Comparison of ENCODE assay signal across 8 cellular contexts in genomic region chr1:206808615-206809014, GRCh38. TPM values are rescaled to one million over a fixed set of nuclear protein-coding genes. Genes with fewer than 3 reads are reported as not detected.
A peak's percentile ranks its signal among the peaks of the same experiment; 100 is the strongest.
DNase-seq lines count a peak whose midpoint lies in the region; ATAC-seq and TF ChIP-seq lines count a peak whose summit lies in the region.

No MANE protein-coding gene starts in this region.

- no peak for TF ChIP-seq POLR2A in suprapubic skin (IDR thresholded peaks at IDR 0.05)

- H3K27ac Mint-ChIP-seq in chondrocyte (ENCODE audit: unreplicated experiment) = no peak overlapping the region
- H3K27ac Mint-ChIP-seq in natural killer cell treated with Interleukin-12 subunit alpha and Interleukin-12 subunit beta and Interleukin-15 and Interleukin-18, amount 100 ng/mL, for 72 hours = peak overlapping the region; percentile 2 to 3

- DNase-seq in NCI-H1436 (lab: John Stamatoyannopoulos, UW) = peak; percentile 7
- DNase-seq in NCI-H1436 treated with DMSO at 0.1 percent for 48 hours (lab: John Stamatoyannopoulos, UW) = no peak
- DNase-seq in SJCRH30 = peak; percentile 52 to 80
- DNase-seq in chondrocyte (ENCODE audit: low spot score) = no peak
- DNase-seq in natural killer cell treated with Interleukin-12 subunit alpha and Interleukin-12 subunit beta and Interleukin-15 and Interleukin-18, amount 100 ng/mL, for 72 hours (ENCODE audit: low spot score) = no peak
- DNase-seq in suprapubic skin (ENCODE audit: low spot score in 2 of 2) = no peak

- TF ChIP-seq EP300 in suprapubic skin (IDR thresholded peaks at IDR 0.05) = no peak

- H3K9me3 ChIP-seq in SJCRH30 (replicated peaks) (no peaks in the 10 kb centered on the region; the same call in 1 of the 2 replicates), suprapubic skin (peaks cover 4% of the 10 kb centered on the region)

- ATAC-seq in HG02588 (IDR thresholded peaks at IDR 0.05; ENCODE audit: unreplicated experiment) = peak; percentile 50
- peak; percentile 82 to 83 for ATAC-seq in natural killer cell treated with Interleukin-12 subunit alpha and Interleukin-12 subunit beta and Interleukin-15 and Interleukin-18, amount 100 ng/mL, for 72 hours
- ATAC-seq in GM19324 (IDR thresholded peaks at IDR 0.05; ENCODE audit: low FRiP score, unreplicated experiment) = no peak

- TF ChIP-seq CTCF in chondrocyte (IDR thresholded peaks at IDR 0.05) (peak; percentile 56), suprapubic skin (IDR thresholded peaks at IDR 0.05) (no peak)

- H3K27me3 Mint-ChIP-seq in chondrocyte (ENCODE audit: low read depth) = peaks cover 21% of the 10 kb centered on the region
- H3K27me3 Mint-ChIP-seq in natural killer cell treated with Interleukin-12 subunit alpha and Interleukin-12 subunit beta and Interleukin-15 and Interleukin-18, amount 100 ng/mL, for 72 hours = peaks cover 0 to 21% of the 10 kb centered on the region in 2 donors

- H3K27ac ChIP-seq in SJCRH30 (no peak overlapping the region), suprapubic skin (no peak overlapping the region)

- no peaks in the 10 kb centered on the region for H3K36me3 Mint-ChIP-seq in chondrocyte (ENCODE audit: low read depth)
- H3K36me3 Mint-ChIP-seq in natural killer cell treated with Interleukin-12 subunit alpha and Interleukin-12 subunit beta and Interleukin-15 and Interleukin-18, amount 100 ng/mL, for 72 hours = peaks cover 7% of the 10 kb centered on the region

- no peaks in the 10 kb centered on the region for H3K4me1 Mint-ChIP-seq in chondrocyte (ENCODE audit: low read depth)
- peaks cover 14 to 17% of the 10 kb centered on the region in 2 donors for H3K4me1 Mint-ChIP-seq in natural killer cell treated with Interleukin-12 subunit alpha and Interleukin-12 subunit beta and Interleukin-15 and Interleukin-18, amount 100 ng/mL, for 72 hours (ENCODE audit: low read depth in 2 of 2)

- no peak overlapping the region for H3K4me3 ChIP-seq in SJCRH30
- H3K4me3 ChIP-seq in suprapubic skin = no peak overlapping the region

- peaks cover 13% of the 10 kb centered on the region for H3K9me3 Mint-ChIP-seq in chondrocyte (ENCODE audit: low read depth)
- peaks cover 3% of the 10 kb centered on the region for H3K9me3 Mint-ChIP-seq in natural killer cell treated with Interleukin-12 subunit alpha and Interleukin-12 subunit beta and Interleukin-15 and Interleukin-18, amount 100 ng/mL, for 72 hours

- H3K4me1 ChIP-seq in SJCRH30 (no peaks in the 10 kb centered on the region), suprapubic skin (no peaks in the 10 kb centered on the region)

- H3K4me3 Mint-ChIP-seq in chondrocyte (ENCODE audit: unreplicated experiment) = no peak overlapping the region
- no peak overlapping the region for H3K4me3 Mint-ChIP-seq in natural killer cell treated with Interleukin-12 subunit alpha and Interleukin-12 subunit beta and Interleukin-15 and Interleukin-18, amount 100 ng/mL, for 72 hours

- H3K27me3 ChIP-seq in SJCRH30 (no peaks in the 10 kb centered on the region), suprapubic skin (peaks cover 5% of the 10 kb centered on the region)

- WGBS in suprapubic skin = 66% methylated on average over 2 of the region's 2 CpGs

- H3K36me3 ChIP-seq in SJCRH30 (no peaks in the 10 kb centered on the region), suprapubic skin (no peaks in the 10 kb centered on the region)

RNA-seq across cellular contexts. Expression of gene IL10, which starts 36.3 kb away (rescaled TPM):
- 0.16 TPM in 1 of 2 replicates, not detected in the other for total RNA-seq in SJCRH30 (2014; rRNA removed; shearing (Covaris generic))
- not detected in 3 replicates for total RNA-seq in chondrocyte
- total RNA-seq in natural killer cell treated with Interleukin-12 subunit alpha and Interleukin-12 subunit beta and Interleukin-15 and Interleukin-18, amount 100 ng/mL, for 72 hours = under 1 TPM in 1 of 2 donors, not detected in 1; 0.95 TPM
- 1 to 10 TPM in 2 of 4 donors, under 1 TPM in 1, not detected in 1; 0.49 to 1.6 (median 1.0) TPM for total RNA-seq in suprapubic skin

RNA-seq across cellular contexts. Expression of gene IL19, which starts 38.0 kb away (rescaled TPM):
- not detected in 2 replicates for total RNA-seq in SJCRH30 (2014; rRNA removed; shearing (Covaris generic))
- total RNA-seq in chondrocyte (not detected in 3 replicates), suprapubic skin (not detected)
- not detected for total RNA-seq in natural killer cell treated with Interleukin-12 subunit alpha and Interleukin-12 subunit beta and Interleukin-15 and Interleukin-18, amount 100 ng/mL, for 72 hours

RNA-seq across cellular contexts. Expression of gene IL20, which starts 56.8 kb away (rescaled TPM):
- not detected in 2 replicates for total RNA-seq in SJCRH30 (2014; rRNA removed; shearing (Covaris generic))
- total RNA-seq in chondrocyte (not detected in 3 replicates), suprapubic skin (1 to 10 TPM in 2 of 4 donors, under 1 TPM in 1, not detected in 1; 0.76 to 1.4 (median 1.0) TPM)
- not detected for total RNA-seq in natural killer cell treated with Interleukin-12 subunit alpha and Interleukin-12 subunit beta and Interleukin-15 and Interleukin-18, amount 100 ng/mL, for 72 hours

Comparison
In these comparisons a context has a peak if more than half of its experiments do, and no peak if none do; other contexts are left out.
1. DNase-seq: peak in NCI-H1436 (single experiment) and SJCRH30 (2 of 2); none in NCI-H1436 treated with DMSO at 0.1 percent for 48 hours (single experiment), chondrocyte (single experiment), natural killer cell treated with Interleukin-12 subunit alpha and Interleukin-12 subunit beta and Interleukin-15 and Interleukin-18, amount 100 ng/mL, for 72 hours (single experiment) and suprapubic skin (0 of 2).